Comparison of ENCODE assay signal across 33 cellular contexts in genomic region chrX:106000203-106000602, GRCh38. TPM values are rescaled to one million over a fixed set of nuclear protein-coding genes. Genes with fewer than 3 reads are reported as not detected.
"Had no signal": no experiment of that assay in that cellular context is flagged by ENCODE, and none has a peak within 500 bp of the region (broad histone marks: within the 10 kb centered on the region; RNA-seq: fewer than 3 reads in every experiment).

No MANE protein-coding gene starts in this region.

- ATAC-seq: activated naive CD4-positive, alpha-beta T cell treated with anti-CD3 and anti-CD28 coated beads, Interleukin-2, amount 50 U/mL, for 72 hours; activated T-cell treated with anti-CD3 and anti-CD28 coated beads, Interleukin-2, amount 50 U/mL, for 72 hours; effector memory CD8-positive, alpha-beta T cell; WTC11 had no signal

- H3K4me3 ChIP-seq: ascending aorta, esophagus squamous epithelium had no signal

- DNase-seq: activated CD4-positive, alpha-beta memory T cell treated with anti-CD3 and anti-CD28 coated beads, Interleukin-2, amount 10 ng/mL, durations not matched to agents 7 days and 5 days; activated CD4-positive, alpha-beta T cell treated with anti-CD3 and anti-CD28 coated beads for 1 hour; activated CD4-positive, alpha-beta T cell treated with anti-CD3 and anti-CD28 coated beads for 4 hours; activated CD4-positive, alpha-beta T cell treated with anti-CD3 and anti-CD28 coated beads, Interleukin-2, amount 10 ng/mL, durations not matched to agents 7 days and 5 days; activated CD4-positive, alpha-beta T cell treated with anti-CD3 and anti-CD28 coated beads, Interleukin-2, amount 50 U/mL, for 4 hours; activated CD8-positive, alpha-beta memory T cell treated with anti-CD3 and anti-CD28 coated beads, Interleukin-2, amount 50 U/mL, for 48 hours; activated gamma-delta T cell; activated naive CD4-positive, alpha-beta T cell; activated naive CD4-positive, alpha-beta T cell treated with anti-CD3 and anti-CD28 coated beads, Interleukin-2, amount 10 ng/mL, durations not matched to agents 7 days and 5 days; activated naive CD8-positive, alpha-beta T cell treated with anti-CD3 and anti-CD28 coated beads, Interleukin-2, amount 10 ng/mL, durations not matched to agents 7 days and 5 days; activated T-cell treated with anti-CD3 and anti-CD28 coated beads for 4 hours; activated T-cell treated with anti-CD3 and anti-CD28 coated beads, Interleukin-2, amount 50 U/mL, for 24 hours; activated T-cell treated with anti-CD3 and anti-CD28 coated beads, Interleukin-2, amount 50 U/mL, for 72 hours; cortex of kidney; dermis blood vessel endothelial cell; effector CD4-positive, alpha-beta T cell; effector memory CD8-positive, alpha-beta T cell; esophagus squamous epithelium; head of caudate nucleus; T-helper 2 cell had no signal

- H3K4me1 ChIP-seq: ascending aorta, esophagus squamous epithelium had no signal

- H3K27ac ChIP-seq: ascending aorta, epithelial cell of prostate, esophagus squamous epithelium, VCaP had no signal

- H3K27me3 ChIP-seq: ascending aorta, esophagus squamous epithelium had no signal

- H3K9me3 ChIP-seq: ascending aorta, esophagus squamous epithelium had no signal

- H3K36me3 ChIP-seq: ascending aorta, esophagus squamous epithelium had no signal

RNA-seq across cellular contexts. Expression of gene SERPINA7, which starts 38.3 kb away (rescaled TPM):
- total RNA-seq: activated CD4-positive, alpha-beta memory T cell treated with anti-CD3 and anti-CD28 coated beads, Interleukin-2, amount 10 ng/mL, durations not matched to agents 7 days and 5 days; activated CD4-positive, alpha-beta T cell treated with anti-CD3 and anti-CD28 coated beads, Interleukin-2, amount 10 ng/mL, durations not matched to agents 7 days and 5 days; activated naive CD4-positive, alpha-beta T cell treated with anti-CD3 and anti-CD28 coated beads, Interleukin-2, amount 50 U/mL, for 72 hours; activated naive CD8-positive, alpha-beta T cell treated with anti-CD3 and anti-CD28 coated beads, Interleukin-2, amount 10 ng/mL, durations not matched to agents 7 days and 5 days; activated T-cell treated with anti-CD3 and anti-CD28 coated beads, Interleukin-2, amount 50 U/mL, for 72 hours; bronchial epithelial cell; cardiac septum; chondrocyte; dermis blood vessel endothelial cell; esophagus squamous epithelium; fibroblast of lung; fibroblast of villous mesenchyme; frontal cortex; T-helper 1 cell treated with Interleukin-12 subunit alpha and Interleukin-12 subunit beta and Interleukin-4 antibody, amounts not matched to agents 30 ng/mL and 1 ng/mL, for 36 hours; WTC11 had no signal
- polyA plus RNA-seq: esophagus, fibroblast of lung had no signal
